ENCODE assay signal across 20 cellular contexts in genomic region chr9:95769909-95770433, GRCh38.
"Had no signal": no experiment of that assay in that cellular context is flagged by ENCODE, and none has a peak within 500 bp of the region (broad histone marks: within the 10 kb centered on the region; RNA-seq: fewer than 3 reads in every experiment).

No MANE protein-coding gene starts in this region.

- H3K36me3 ChIP-seq: gastroesophageal sphincter, right atrium auricular region, spleen, tibial nerve had no signal

- H3K27ac ChIP-seq: body of pancreas, right atrium auricular region, spleen had no signal

- H3K4me1 ChIP-seq: spleen had no signal

- H3K9me3 ChIP-seq: body of pancreas, gastroesophageal sphincter, right atrium auricular region, spleen, tibial nerve had no signal

- H3K36me3 Mint-ChIP-seq: activated naive CD8-positive, alpha-beta T cell; memory B cell; naive thymus-derived CD8-positive, alpha-beta T cell had no signal

- H3K4me3 Mint-ChIP-seq: activated naive CD8-positive, alpha-beta T cell; activated T-cell treated with anti-CD3 and anti-CD28 coated beads, Interleukin-2, amount 50 U/mL, for 72 hours; memory B cell; naive thymus-derived CD8-positive, alpha-beta T cell; T-helper 1 cell treated with Interleukin-12 subunit alpha and Interleukin-12 subunit beta and Interleukin-4 antibody, amounts not matched to agents 30 μg/mL and 1 μg/mL, for 36 hours had no signal

- H3K9me3 Mint-ChIP-seq: activated T-cell treated with anti-CD3 and anti-CD28 coated beads, Interleukin-2, amount 50 U/mL, for 72 hours; memory B cell; naive thymus-derived CD8-positive, alpha-beta T cell; T-helper 1 cell treated with Interleukin-12 subunit alpha and Interleukin-12 subunit beta and Interleukin-4 antibody, amounts not matched to agents 30 μg/mL and 1 μg/mL, for 36 hours had no signal

- H3K27me3 ChIP-seq: body of pancreas, gastroesophageal sphincter, right atrium auricular region, tibial nerve had no signal

- DNase-seq: activated CD4-positive, alpha-beta T cell treated with anti-CD3 and anti-CD28 coated beads for 4 hours; activated CD4-positive, alpha-beta T cell treated with anti-CD3 and anti-CD28 coated beads, Interleukin-2, amount 50 U/mL, for 4 hours; activated naive CD4-positive, alpha-beta T cell treated with Interleukin-2 at 50 U/mL for 16 hours; activated T-cell treated with anti-CD3 and anti-CD28 coated beads for 4 hours; activated T-cell treated with anti-CD3 and anti-CD28 coated beads, Interleukin-2, amount 50 U/mL, for 72 hours; anterior cingulate cortex; body of pancreas; dermis blood vessel endothelial cell; effector CD4-positive, alpha-beta T cell; hippocampal formation; naive thymus-derived CD8-positive, alpha-beta T cell; spleen; stimulated activated naive CD4-positive, alpha-beta T cell; T-helper 9 cell had no signal

- H3K27ac Mint-ChIP-seq: activated naive CD8-positive, alpha-beta T cell; activated T-cell treated with anti-CD3 and anti-CD28 coated beads, Interleukin-2, amount 50 U/mL, for 72 hours; memory B cell; T-helper 1 cell treated with Interleukin-12 subunit alpha and Interleukin-12 subunit beta and Interleukin-4 antibody, amounts not matched to agents 30 μg/mL and 1 μg/mL, for 36 hours had no signal

- H3K4me1 Mint-ChIP-seq: memory B cell had no signal

- ATAC-seq: activated T-cell treated with anti-CD3 and anti-CD28 coated beads, Interleukin-2, amount 50 U/mL, for 72 hours; gastroesophageal sphincter; naive thymus-derived CD8-positive, alpha-beta T cell had no signal

- H3K4me3 ChIP-seq: body of pancreas, gastroesophageal sphincter, right atrium auricular region, spleen, tibial nerve had no signal
